ENCODE assay signal across 8 cellular contexts in genomic region chr5:132215329-132215728, GRCh38. TPM values are rescaled to one million over a fixed set of nuclear protein-coding genes. Genes with fewer than 3 reads are reported as not detected.
DNase-seq lines count a peak whose midpoint lies in the region; FAIRE-seq and TF ChIP-seq lines count a peak whose summit lies in the region.

No MANE protein-coding gene starts in this region.

- peak; percentile 19 for TF ChIP-seq EP300 in suprapubic skin (IDR thresholded peaks at IDR 0.05)

- peak; percentile 60 for FAIRE-seq in bronchial epithelial cell (lab: Jason Lieb, UNC)

- 17% methylated on average over 4 of the region's 5 CpGs for WGBS in suprapubic skin

- H3K4me3 ChIP-seq in bronchial epithelial cell (ENCODE audit: low read depth, low read length) (no peak overlapping the region), suprapubic skin (no peak overlapping the region)

- no peak for TF ChIP-seq CTCF in bronchial epithelial cell (IDR thresholded peaks at IDR 0.05; ENCODE audit: insufficient read depth, low read length, severe bottlenecking)
- TF ChIP-seq CTCF in suprapubic skin (IDR thresholded peaks at IDR 0.05): no peak

- no peak for TF ChIP-seq POLR2A in suprapubic skin (IDR thresholded peaks at IDR 0.05)

- H3K36me3 ChIP-seq in bronchial epithelial cell (ENCODE audit: control insufficient read depth, insufficient read depth, low read length): peaks cover 15% of the 10 kb centered on the region
- peaks cover 29% of the 10 kb centered on the region for H3K36me3 ChIP-seq in suprapubic skin

- H3K4me1 ChIP-seq in suprapubic skin: peaks cover 24% of the 10 kb centered on the region

- peak; percentile 98 for DNase-seq in HT1080 (ENCODE audit: low read depth)
- peak; percentile 95 for DNase-seq in bronchial epithelial cell (ENCODE audit: low read depth)
- peak; percentile 92 to 95 for DNase-seq in suprapubic skin (ENCODE audit: low spot score in 2 of 2)
- no peak for DNase-seq in SHP77 treated with DMSO at 0.1 percent for 48 hours (lab: John Stamatoyannopoulos, UW)
- DNase-seq in T-helper 9 cell: no peak
- DNase-seq in NCI-H1436 (lab: John Stamatoyannopoulos, UW): no peak
- DNase-seq in GM19240 (ENCODE audit: insufficient read length, low spot score): no peak

- H3K27ac ChIP-seq in layer of hippocampus (ENCODE audit: low read depth, low read length) (peak overlapping the region; percentile 85), suprapubic skin (peak overlapping the region; percentile 75)

- no peaks in the 10 kb centered on the region for H3K27me3 ChIP-seq in bronchial epithelial cell (ENCODE audit: control insufficient read depth, insufficient read depth, low read length)
- H3K27me3 ChIP-seq in layer of hippocampus (ENCODE audit: control insufficient read depth, insufficient read depth, low read length): no peaks in the 10 kb centered on the region
- no peaks in the 10 kb centered on the region for H3K27me3 ChIP-seq in suprapubic skin

- no peaks in the 10 kb centered on the region for H3K9me3 ChIP-seq in suprapubic skin

RNA-seq across cellular contexts. Expression of gene P4HA2, which starts 12.3 kb away (rescaled TPM):
- 17.6 and 19.6 TPM in 2 replicates for total RNA-seq in HT1080 (2014; rRNA removed; shearing (Covaris generic))
- polyA plus RNA-seq in HT1080 (2015; cell fraction: cytosol; rRNA removed): 30.1 and 31.2 TPM in 2 replicates
- 118 and 130 TPM in 2 replicates for polyA plus RNA-seq in HT1080 (2015; cell fraction: nucleus; rRNA removed)
- total RNA-seq in bronchial epithelial cell: 174 and 190 TPM in 2 replicates
- 10 to 100 TPM; 23.9 to 42.0 (median 30.9) TPM for total RNA-seq in suprapubic skin

RNA-seq across cellular contexts. Expression of gene PDLIM4, which starts 42.2 kb away (rescaled TPM):
- not detected in 2 replicates for total RNA-seq in HT1080 (2014; rRNA removed; shearing (Covaris generic))
- polyA plus RNA-seq in HT1080 (2015; cell fraction: cytosol; rRNA removed): 0.06 and 0.08 TPM in 2 replicates
- 2.0 TPM in 1 of 2 replicates, not detected in the other for polyA plus RNA-seq in HT1080 (2015; cell fraction: nucleus; rRNA removed)
- total RNA-seq in bronchial epithelial cell (12.9 and 18.8 TPM in 2 replicates), suprapubic skin (100 to 1,000 TPM; 110 to 128 (median 114) TPM)

Comparison
In these comparisons a context has a peak if more than half of its experiments do, and no peak if none do; other contexts are left out.
1. DNase-seq: peak in HT1080 (single experiment), bronchial epithelial cell (single experiment) and suprapubic skin (2 of 2); none in SHP77 treated with DMSO at 0.1 percent for 48 hours (single experiment), T-helper 9 cell (single experiment), NCI-H1436 (single experiment) and GM19240 (single experiment).
2. RNA of gene PDLIM4, which starts 42.2 kb away (total RNA-seq): 110 to 128 TPM in suprapubic skin and 12.9 to 18.8 TPM in bronchial epithelial cell; not detected in HT1080; every median in the first group is over 10 times any median in the second.